ENCODE assay signal across 10 cellular contexts in genomic region chr1:112544011-112544688, GRCh38. TPM values are rescaled to one million over a fixed set of nuclear protein-coding genes. Genes with fewer than 3 reads are reported as not detected.
DNase-seq lines count a peak whose midpoint lies in the region; ATAC-seq and TF ChIP-seq lines count a peak whose summit lies in the region.
"Had no signal": no experiment of that assay in that cellular context is flagged by ENCODE, and none has a peak within 500 bp of the region (broad histone marks: within the 10 kb centered on the region; RNA-seq: fewer than 3 reads in every experiment).

No MANE protein-coding gene starts in this region.

- no peaks in the 10 kb centered on the region for H3K27me3 ChIP-seq in psoas muscle (ENCODE audit: insufficient read depth in 3 of 3, low read length in 2 of 3)

- ATAC-seq in psoas muscle, result peak; percentile 86 to 92 (median 90)
- ATAC-seq in GM18861 (IDR thresholded peaks at IDR 0.05; ENCODE audit: unreplicated experiment), result no peak

- DNase-seq in EL (peak; percentile 93), RWPE1 (ENCODE audit: low spot score) (peak; percentile 79), fibroblast of gingiva (ENCODE audit: low read depth) (peak; percentile 80), psoas muscle (no peak), Kasumi-1 (lab: John Stamatoyannopoulos, UW) (no peak), retina (no peak)
- no peak for DNase-seq in stimulated activated CD4-positive, alpha-beta T cell treated with anti-CD3 and anti-CD28 coated beads, Interleukin-4, amount 100 ng/mL, for 1 hour
- DNase-seq: NCI-H187 treated with DMSO at 0.1 percent for 48 hours had no signal

- CTCF ChIA-PET in RWPE1 (lab: Yijun Ruan, JAX), result interaction anchor here (0.6 to 1.6 kb wide), 2 partner anchors 42 to 217 kb away, joined by 3 to 4 read pairs; no protein-coding TSS in a partner anchor

- H3K4me1 ChIP-seq in psoas muscle, result peaks cover 10% of the 10 kb centered on the region

- H3K27ac ChIP-seq in RWPE1 (peak overlapping the region; percentile 67; the same call in 1 of the 2 replicates), psoas muscle (peak overlapping the region; percentile 73)

- no peak overlapping the region for H3K4me3 ChIP-seq in psoas muscle
- H3K4me3 ChIP-seq: skin epidermis had no signal

- H3K9me3 ChIP-seq in psoas muscle, result no peaks in the 10 kb centered on the region

- 17 to 28% (median 21%) methylated on average over 1 of the region's 1 CpG for WGBS in psoas muscle, 3 donors

- intact Hi-C loops in psoas muscle (cut with DNase I), result no loop called here

- peaks cover 3 to 47% of the 10 kb centered on the region in 2 donors for H3K36me3 ChIP-seq in psoas muscle (ENCODE audit: insufficient read depth in 1 of 2, low read depth in 1 of 2)

- no peak for TF ChIP-seq CTCF in RWPE1 (conservative IDR thresholded peaks at IDR 0.05; ENCODE audit: low read depth)
- TF ChIP-seq CTCF in psoas muscle (IDR thresholded peaks at IDR 0.05), result no peak

- POLR2A ChIA-PET in RWPE1 (lab: Yijun Ruan, JAX; ENCODE audit: low non-redundant PET), result interaction anchor here (0.8 kb wide), 1 partner anchor 1036 kb away, joined by 8 read pairs; no protein-coding TSS in a partner anchor

RNA-seq across cellular contexts. Expression of gene WNT2B, which starts 35.4 kb away (rescaled TPM):
- under 1 TPM; 0.32 to 0.86 (median 0.43) TPM for total RNA-seq in psoas muscle
- under 1 TPM; 0.18 to 0.40 (median 0.39) TPM for polyA plus RNA-seq in psoas muscle

Comparison
In these comparisons a context has a peak if more than half of its experiments do, and no peak if none do; other contexts are left out.
1. DNase-seq: peak in EL (single experiment), RWPE1 (single experiment) and fibroblast of gingiva (single experiment); none in psoas muscle (0 of 2), Kasumi-1 (0 of 2), stimulated activated CD4-positive, alpha-beta T cell treated with anti-CD3 and anti-CD28 coated beads, Interleukin-4, amount 100 ng/mL, for 1 hour (single experiment) and retina (single experiment).